ENCODE assay signal across 17 cellular contexts in genomic region chr10:92123031-92123450, GRCh38.
DNase-seq lines count a peak whose midpoint lies in the region; ATAC-seq and TF ChIP-seq lines count a peak whose summit lies in the region.
"Had no signal": no experiment of that assay in that cellular context is flagged by ENCODE, and none has a peak within 500 bp of the region (broad histone marks: within the 10 kb centered on the region; RNA-seq: fewer than 3 reads in every experiment).

No MANE protein-coding gene starts in this region.

- WGBS in heart right ventricle, 2 donors = 61 to 65% methylated on average over 4 of the region's 4 CpGs

- no peaks in the 10 kb centered on the region for H3K79me2 ChIP-seq in OCI-LY7 (ENCODE audit: insufficient read depth, low read depth, low read length)

- BruUV-seq in OCI-LY7 (replicated peaks; lab: Mats Ljungman, UMichigan) = no TSS peak

- H3K27ac ChIP-seq in 22Rv1 (peak overlapping the region; percentile 61), VCaP (peak overlapping the region; percentile 83), heart right ventricle (peak overlapping the region in 9 of 10 donors; percentile 22 to 82 (median 76)), OCI-LY7 (ENCODE audit: low read depth, low read length, poor library complexity, severe bottlenecking) (no peak overlapping the region)
- H3K27ac ChIP-seq: spleen had no signal

- no peak overlapping the region for H3K4me3 Mint-ChIP-seq in osteocyte (ENCODE audit: unreplicated experiment)
- H3K4me3 Mint-ChIP-seq: activated CD8-positive, alpha-beta T cell treated with anti-CD3 and anti-CD28 coated beads for 36 hours; T-helper 2 cell treated with Interferon-gamma antibody and Interleukin-4, amounts not matched to agents 5 μg/mL and 100 μg/mL, for 36 hours had no signal

- POLR2A ChIA-PET in OCI-LY7 (lab: Charles Lee) = no interaction called here

- H3K4me2 ChIP-seq in OCI-LY7 (ENCODE audit: low read length) = no peak overlapping the region

- ATAC-seq in heart right ventricle (peak in 4 of 8 donors; percentile 7 to 26 (median 20)), HG02763 (IDR thresholded peaks at IDR 0.05; ENCODE audit: unreplicated experiment) (no peak)
- ATAC-seq: activated CD8-positive, alpha-beta T cell treated with anti-CD3 and anti-CD28 coated beads for 36 hours; GM12878 had no signal

- DNase-seq in heart right ventricle (no peak), osteocyte (ENCODE audit: extremely low spot score, unreplicated experiment) (no peak), OCI-LY7 (ENCODE audit: low spot score) (no peak), NCI-H2107 (lab: John Stamatoyannopoulos, UW) (no peak), ecto neural progenitor cell (ENCODE audit: low spot score) (no peak)
- DNase-seq: activated CD8-positive, alpha-beta T cell treated with anti-CD3 and anti-CD28 coated beads for 36 hours; activated effector memory CD4-positive, alpha-beta T cell treated with anti-CD3 and anti-CD28 coated beads, Interleukin-2, amount 50 U/mL, for 16 hours; DMS79; H7; NCI-H2227 treated with DMSO at 0.1 percent for 48 hours; spleen; uterus had no signal

- H3K9me2 ChIP-seq in OCI-LY7 (ENCODE audit: insufficient read depth, low read length) = no peaks in the 10 kb centered on the region

- H3K27me3 ChIP-seq in heart right ventricle = no peaks in the 10 kb centered on the region
- H3K27me3 ChIP-seq: spleen, uterus had no signal

- TF ChIP-seq CTCF in 22Rv1 (IDR thresholded peaks at IDR 0.05) (no peak), VCaP (conservative IDR thresholded peaks at IDR 0.05) (no peak), heart right ventricle (IDR thresholded peaks at IDR 0.05) (no peak), osteocyte (IDR thresholded peaks at IDR 0.05) (no peak), OCI-LY7 (conservative IDR thresholded peaks at IDR 0.05; ENCODE audit: low read length) (no peak)

- no peak overlapping the region for H2AFZ ChIP-seq in OCI-LY7 (ENCODE audit: low read length)

- no peaks in the 10 kb centered on the region for H3K9me3 Mint-ChIP-seq in osteocyte (ENCODE audit: unreplicated experiment)
- H3K9me3 Mint-ChIP-seq: activated CD8-positive, alpha-beta T cell treated with anti-CD3 and anti-CD28 coated beads for 36 hours; T-helper 2 cell treated with Interferon-gamma antibody and Interleukin-4, amounts not matched to agents 5 μg/mL and 100 μg/mL, for 36 hours had no signal

- intact Hi-C loops in heart right ventricle (cut with DNase I) = loop anchor here in 1 of 10 donors (10.0 kb wide), 1 partner anchor 62 kb away; no protein-coding TSS in a partner anchor
- intact Hi-C loops in OCI-LY7 (cut with micrococcal nuclease; ENCODE audit: unreplicated experiment) = no loop called here

- no peaks in the 10 kb centered on the region for H3K36me3 Mint-ChIP-seq in osteocyte (ENCODE audit: unreplicated experiment)

- H3K4me3 ChIP-seq in heart right ventricle (no peak overlapping the region), OCI-LY7 (ENCODE audit: low read depth, low read length, poor library complexity, severe bottlenecking) (no peak overlapping the region)
- H3K4me3 ChIP-seq: GM12878, spleen, uterus had no signal

- H3K9me3 ChIP-seq in heart right ventricle (no peaks in the 10 kb centered on the region), OCI-LY7 (ENCODE audit: low read length) (no peaks in the 10 kb centered on the region)
- H3K9me3 ChIP-seq: spleen, uterus had no signal

- H4K20me1 ChIP-seq in OCI-LY7 (ENCODE audit: insufficient read depth, low read length) = no peaks in the 10 kb centered on the region

- peaks cover 43% of the 10 kb centered on the region for H3K4me1 Mint-ChIP-seq in osteocyte (ENCODE audit: unreplicated experiment)

- no peaks in the 10 kb centered on the region for H3K36me3 ChIP-seq in heart right ventricle
- no peaks in the 10 kb centered on the region for H3K36me3 ChIP-seq in OCI-LY7 (ENCODE audit: insufficient read depth, low read length)
- H3K36me3 ChIP-seq: uterus had no signal

- peak overlapping the region; percentile 47 for H3K27ac Mint-ChIP-seq in osteocyte (ENCODE audit: unreplicated experiment)
- H3K27ac Mint-ChIP-seq: activated CD8-positive, alpha-beta T cell treated with anti-CD3 and anti-CD28 coated beads for 36 hours; T-helper 2 cell treated with Interferon-gamma antibody and Interleukin-4, amounts not matched to agents 5 μg/mL and 100 μg/mL, for 36 hours had no signal

- H3K4me1 ChIP-seq in heart right ventricle = peaks cover 21 to 76% (median 61%) of the 10 kb centered on the region in 9 donors
- H3K4me1 ChIP-seq in OCI-LY7 (ENCODE audit: insufficient read depth, low read length, poor library complexity, severe bottlenecking) = no peaks in the 10 kb centered on the region
- H3K4me1 ChIP-seq: uterus had no signal

- no peaks in the 10 kb centered on the region for H3K27me3 Mint-ChIP-seq in osteocyte (ENCODE audit: unreplicated experiment)
- H3K27me3 Mint-ChIP-seq: activated CD8-positive, alpha-beta T cell treated with anti-CD3 and anti-CD28 coated beads for 36 hours had no signal

- CTCF ChIA-PET in OCI-LY7 (lab: Charles Lee; ENCODE audit: unreplicated experiment) = no interaction called here
